Comparison of ENCODE assay signal across 1 cellular context in the genomic region with DNA sequence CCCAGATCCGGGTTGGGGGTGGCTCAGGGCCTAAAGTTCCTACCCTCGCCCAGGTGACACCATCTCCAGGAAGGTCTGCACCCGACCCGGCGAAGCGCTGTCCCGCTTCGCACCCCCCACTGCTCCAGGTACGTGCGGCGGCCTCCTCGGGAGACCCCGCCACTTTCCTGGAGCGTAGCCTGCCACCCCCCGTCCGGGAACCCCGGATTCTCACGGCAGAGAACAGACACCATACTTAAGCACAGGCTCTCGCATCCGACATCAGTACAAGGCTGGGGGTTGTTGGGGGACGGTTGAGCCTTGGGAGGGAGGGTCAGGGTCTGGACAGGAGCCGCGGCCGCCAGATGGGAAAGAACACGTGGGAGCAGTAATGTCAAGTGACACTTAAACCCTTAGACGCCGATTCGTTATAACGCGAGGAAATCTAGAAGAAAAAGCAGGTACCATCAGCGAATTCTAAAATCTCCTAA.
TF ChIP-seq lines count a peak whose summit lies in the region.

No MANE protein-coding gene starts in this region.

TF ChIP-seq in GM12878, 131 proteins besides CTCF, POLR2A, EP300 and RAD21 (continued from another document and continues in another):
- no peak for TF ChIP-seq TARDBP (IDR thresholded peaks at IDR 0.05; ENCODE audit: borderline replicate concordance)
- TF ChIP-seq BMI1 (IDR thresholded peaks at IDR 0.05; ENCODE audit: borderline replicate concordance), result no peak
- TF ChIP-seq, protein P1, sequence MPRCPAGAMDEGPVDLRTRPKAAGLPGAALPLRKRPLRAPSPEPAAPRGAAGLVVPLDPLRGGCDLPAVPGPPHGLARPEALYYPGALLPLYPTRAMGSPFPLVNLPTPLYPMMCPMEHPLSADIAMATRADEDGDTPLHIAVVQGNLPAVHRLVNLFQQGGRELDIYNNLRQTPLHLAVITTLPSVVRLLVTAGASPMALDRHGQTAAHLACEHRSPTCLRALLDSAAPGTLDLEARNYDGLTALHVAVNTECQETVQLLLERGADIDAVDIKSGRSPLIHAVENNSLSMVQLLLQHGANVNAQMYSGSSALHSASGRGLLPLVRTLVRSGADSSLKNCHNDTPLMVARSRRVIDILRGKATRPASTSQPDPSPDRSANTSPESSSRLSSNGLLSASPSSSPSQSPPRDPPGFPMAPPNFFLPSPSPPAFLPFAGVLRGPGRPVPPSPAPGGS (IDR thresholded peaks at IDR 0.05; ENCODE audit: borderline replicate concordance, insufficient read depth, low read depth, low read length, poor library complexity, severe bottlenecking), result no peak
- no peak for TF ChIP-seq ZZZ3 (IDR thresholded peaks at IDR 0.05; ENCODE audit: control insufficient read depth, insufficient read length, low read depth)
- no peak for TF ChIP-seq TCF3 (IDR thresholded peaks at IDR 0.05; ENCODE audit: borderline replicate concordance, insufficient read depth, low read depth, low read length)
- no peak for TF ChIP-seq IRF4 (IDR thresholded peaks at IDR 0.05; ENCODE audit: low read depth, low read length)
- TF ChIP-seq ASH2L (IDR thresholded peaks at IDR 0.05; ENCODE audit: borderline replicate concordance, low read depth), result no peak
- TF ChIP-seq, protein P2, sequence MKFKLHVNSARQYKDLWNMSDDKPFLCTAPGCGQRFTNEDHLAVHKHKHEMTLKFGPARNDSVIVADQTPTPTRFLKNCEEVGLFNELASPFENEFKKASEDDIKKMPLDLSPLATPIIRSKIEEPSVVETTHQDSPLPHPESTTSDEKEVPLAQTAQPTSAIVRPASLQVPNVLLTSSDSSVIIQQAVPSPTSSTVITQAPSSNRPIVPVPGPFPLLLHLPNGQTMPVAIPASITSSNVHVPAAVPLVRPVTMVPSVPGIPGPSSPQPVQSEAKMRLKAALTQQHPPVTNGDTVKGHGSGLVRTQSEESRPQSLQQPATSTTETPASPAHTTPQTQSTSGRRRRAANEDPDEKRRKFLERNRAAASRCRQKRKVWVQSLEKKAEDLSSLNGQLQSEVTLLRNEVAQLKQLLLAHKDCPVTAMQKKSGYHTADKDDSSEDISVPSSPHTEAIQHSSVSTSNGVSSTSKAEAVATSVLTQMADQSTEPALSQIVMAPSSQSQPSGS (IDR thresholded peaks at IDR 0.05; ENCODE audit: low read length), result no peak
- TF ChIP-seq TCF12 (IDR thresholded peaks at IDR 0.05; ENCODE audit: low read depth, low read length), result peak; percentile 31; the same call in 1 of the 2 replicates
- TF ChIP-seq HDAC2 (IDR thresholded peaks at IDR 0.05), result no peak
- no peak for TF ChIP-seq ZNF24 (IDR thresholded peaks at IDR 0.05)
- TF ChIP-seq GABPA (IDR thresholded peaks at IDR 0.05; ENCODE audit: low read depth), result no peak
- no peak; the same call in 1 of the 2 replicates for TF ChIP-seq CREM (IDR thresholded peaks at IDR 0.05; ENCODE audit: low read depth)
- no peak for TF ChIP-seq MTA3 (IDR thresholded peaks at IDR 0.05; ENCODE audit: borderline replicate concordance, low read length)
- no peak for TF ChIP-seq KLF5 (IDR thresholded peaks at IDR 0.05; ENCODE audit: partially characterized antibody)
- no peak for TF ChIP-seq SMAD1 (IDR thresholded peaks at IDR 0.05; ENCODE audit: low read depth, partially characterized antibody)
- no peak for TF ChIP-seq RELA (IDR thresholded peaks at IDR 0.05; ENCODE audit: borderline replicate concordance, partially characterized antibody)
- no peak for TF ChIP-seq CHD2 (IDR thresholded peaks at IDR 0.05; ENCODE audit: borderline replicate concordance, low read depth, low read length)
- TF ChIP-seq EZH2 (IDR thresholded peaks at IDR 0.05; ENCODE audit: borderline replicate concordance, control insufficient read depth, low read depth, low read length), result no peak
- TF ChIP-seq, protein P3, sequence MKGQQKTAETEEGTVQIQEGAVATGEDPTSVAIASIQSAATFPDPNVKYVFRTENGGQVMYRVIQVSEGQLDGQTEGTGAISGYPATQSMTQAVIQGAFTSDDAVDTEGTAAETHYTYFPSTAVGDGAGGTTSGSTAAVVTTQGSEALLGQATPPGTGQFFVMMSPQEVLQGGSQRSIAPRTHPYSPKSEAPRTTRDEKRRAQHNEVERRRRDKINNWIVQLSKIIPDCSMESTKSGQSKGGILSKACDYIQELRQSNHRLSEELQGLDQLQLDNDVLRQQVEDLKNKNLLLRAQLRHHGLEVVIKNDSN (IDR thresholded peaks at IDR 0.05; ENCODE audit: borderline replicate concordance, extremely low read length, insufficient read depth, low read depth, low read length), result peak; percentile 76
- TF ChIP-seq POLR2AphosphoS2 (IDR thresholded peaks at IDR 0.05; ENCODE audit: low read depth, low read length), result no peak
- TF ChIP-seq MEF2A (IDR thresholded peaks at IDR 0.05; ENCODE audit: insufficient read depth, low read depth, low read length), result no peak
- no peak for TF ChIP-seq ATF7 (IDR thresholded peaks at IDR 0.05; ENCODE audit: low read depth)
- no peak for TF ChIP-seq FOXM1 (IDR thresholded peaks at IDR 0.05; ENCODE audit: low read depth, low read length)
- TF ChIP-seq POLR2AphosphoS5 (IDR thresholded peaks at IDR 0.05; ENCODE audit: low read length), result no peak
- TF ChIP-seq, protein P4, sequence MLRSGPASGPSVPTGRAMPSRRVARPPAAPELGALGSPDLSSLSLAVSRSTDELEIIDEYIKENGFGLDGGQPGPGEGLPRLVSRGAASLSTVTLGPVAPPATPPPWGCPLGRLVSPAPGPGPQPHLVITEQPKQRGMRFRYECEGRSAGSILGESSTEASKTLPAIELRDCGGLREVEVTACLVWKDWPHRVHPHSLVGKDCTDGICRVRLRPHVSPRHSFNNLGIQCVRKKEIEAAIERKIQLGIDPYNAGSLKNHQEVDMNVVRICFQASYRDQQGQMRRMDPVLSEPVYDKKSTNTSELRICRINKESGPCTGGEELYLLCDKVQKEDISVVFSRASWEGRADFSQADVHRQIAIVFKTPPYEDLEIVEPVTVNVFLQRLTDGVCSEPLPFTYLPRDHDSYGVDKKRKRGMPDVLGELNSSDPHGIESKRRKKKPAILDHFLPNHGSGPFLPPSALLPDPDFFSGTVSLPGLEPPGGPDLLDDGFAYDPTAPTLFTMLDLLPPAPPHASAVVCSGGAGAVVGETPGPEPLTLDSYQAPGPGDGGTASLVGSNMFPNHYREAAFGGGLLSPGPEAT (IDR thresholded peaks at IDR 0.05; ENCODE audit: low read depth), result no peak
- no peak for TF ChIP-seq NFYA (IDR thresholded peaks at IDR 0.05; ENCODE audit: borderline replicate concordance, low read depth, low read length)
- peak; percentile 37; the same call in 1 of the 2 replicates for TF ChIP-seq TAF1 (IDR thresholded peaks at IDR 0.05; ENCODE audit: borderline replicate concordance, low read depth, low read length)
- no peak for TF ChIP-seq CHD4 (IDR thresholded peaks at IDR 0.05)
- TF ChIP-seq SMAD5 (IDR thresholded peaks at IDR 0.05; ENCODE audit: low read depth), result 0 out of 2 replicates have a peak, but pooled peaks have one; percentile 48
- no peak for TF ChIP-seq SPI1 (IDR thresholded peaks at IDR 0.05; ENCODE audit: borderline replicate concordance, insufficient read depth, low read depth, low read length)
- TF ChIP-seq FOXK2 (IDR thresholded peaks at IDR 0.05), result no peak
- TF ChIP-seq ZNF217 (IDR thresholded peaks at IDR 0.05), result no peak
- TF ChIP-seq, protein P5, sequence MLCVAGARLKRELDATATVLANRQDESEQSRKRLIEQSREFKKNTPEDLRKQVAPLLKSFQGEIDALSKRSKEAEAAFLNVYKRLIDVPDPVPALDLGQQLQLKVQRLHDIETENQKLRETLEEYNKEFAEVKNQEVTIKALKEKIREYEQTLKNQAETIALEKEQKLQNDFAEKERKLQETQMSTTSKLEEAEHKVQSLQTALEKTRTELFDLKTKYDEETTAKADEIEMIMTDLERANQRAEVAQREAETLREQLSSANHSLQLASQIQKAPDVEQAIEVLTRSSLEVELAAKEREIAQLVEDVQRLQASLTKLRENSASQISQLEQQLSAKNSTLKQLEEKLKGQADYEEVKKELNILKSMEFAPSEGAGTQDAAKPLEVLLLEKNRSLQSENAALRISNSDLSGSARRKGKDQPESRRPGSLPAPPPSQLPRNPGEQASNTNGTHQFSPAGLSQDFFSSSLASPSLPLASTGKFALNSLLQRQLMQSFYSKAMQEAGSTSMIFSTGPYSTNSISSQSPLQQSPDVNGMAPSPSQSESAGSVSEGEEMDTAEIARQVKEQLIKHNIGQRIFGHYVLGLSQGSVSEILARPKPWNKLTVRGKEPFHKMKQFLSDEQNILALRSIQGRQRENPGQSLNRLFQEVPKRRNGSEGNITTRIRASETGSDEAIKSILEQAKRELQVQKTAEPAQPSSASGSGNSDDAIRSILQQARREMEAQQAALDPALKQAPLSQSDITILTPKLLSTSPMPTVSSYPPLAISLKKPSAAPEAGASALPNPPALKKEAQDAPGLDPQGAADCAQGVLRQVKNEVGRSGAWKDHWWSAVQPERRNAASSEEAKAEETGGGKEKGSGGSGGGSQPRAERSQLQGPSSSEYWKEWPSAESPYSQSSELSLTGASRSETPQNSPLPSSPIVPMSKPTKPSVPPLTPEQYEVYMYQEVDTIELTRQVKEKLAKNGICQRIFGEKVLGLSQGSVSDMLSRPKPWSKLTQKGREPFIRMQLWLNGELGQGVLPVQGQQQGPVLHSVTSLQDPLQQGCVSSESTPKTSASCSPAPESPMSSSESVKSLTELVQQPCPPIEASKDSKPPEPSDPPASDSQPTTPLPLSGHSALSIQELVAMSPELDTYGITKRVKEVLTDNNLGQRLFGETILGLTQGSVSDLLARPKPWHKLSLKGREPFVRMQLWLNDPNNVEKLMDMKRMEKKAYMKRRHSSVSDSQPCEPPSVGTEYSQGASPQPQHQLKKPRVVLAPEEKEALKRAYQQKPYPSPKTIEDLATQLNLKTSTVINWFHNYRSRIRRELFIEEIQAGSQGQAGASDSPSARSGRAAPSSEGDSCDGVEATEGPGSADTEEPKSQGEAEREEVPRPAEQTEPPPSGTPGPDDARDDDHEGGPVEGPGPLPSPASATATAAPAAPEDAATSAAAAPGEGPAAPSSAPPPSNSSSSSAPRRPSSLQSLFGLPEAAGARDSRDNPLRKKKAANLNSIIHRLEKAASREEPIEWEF (IDR thresholded peaks at IDR 0.05; ENCODE audit: insufficient replicate concordance, low read depth, low read length), result no peak
- TF ChIP-seq, protein P6, sequence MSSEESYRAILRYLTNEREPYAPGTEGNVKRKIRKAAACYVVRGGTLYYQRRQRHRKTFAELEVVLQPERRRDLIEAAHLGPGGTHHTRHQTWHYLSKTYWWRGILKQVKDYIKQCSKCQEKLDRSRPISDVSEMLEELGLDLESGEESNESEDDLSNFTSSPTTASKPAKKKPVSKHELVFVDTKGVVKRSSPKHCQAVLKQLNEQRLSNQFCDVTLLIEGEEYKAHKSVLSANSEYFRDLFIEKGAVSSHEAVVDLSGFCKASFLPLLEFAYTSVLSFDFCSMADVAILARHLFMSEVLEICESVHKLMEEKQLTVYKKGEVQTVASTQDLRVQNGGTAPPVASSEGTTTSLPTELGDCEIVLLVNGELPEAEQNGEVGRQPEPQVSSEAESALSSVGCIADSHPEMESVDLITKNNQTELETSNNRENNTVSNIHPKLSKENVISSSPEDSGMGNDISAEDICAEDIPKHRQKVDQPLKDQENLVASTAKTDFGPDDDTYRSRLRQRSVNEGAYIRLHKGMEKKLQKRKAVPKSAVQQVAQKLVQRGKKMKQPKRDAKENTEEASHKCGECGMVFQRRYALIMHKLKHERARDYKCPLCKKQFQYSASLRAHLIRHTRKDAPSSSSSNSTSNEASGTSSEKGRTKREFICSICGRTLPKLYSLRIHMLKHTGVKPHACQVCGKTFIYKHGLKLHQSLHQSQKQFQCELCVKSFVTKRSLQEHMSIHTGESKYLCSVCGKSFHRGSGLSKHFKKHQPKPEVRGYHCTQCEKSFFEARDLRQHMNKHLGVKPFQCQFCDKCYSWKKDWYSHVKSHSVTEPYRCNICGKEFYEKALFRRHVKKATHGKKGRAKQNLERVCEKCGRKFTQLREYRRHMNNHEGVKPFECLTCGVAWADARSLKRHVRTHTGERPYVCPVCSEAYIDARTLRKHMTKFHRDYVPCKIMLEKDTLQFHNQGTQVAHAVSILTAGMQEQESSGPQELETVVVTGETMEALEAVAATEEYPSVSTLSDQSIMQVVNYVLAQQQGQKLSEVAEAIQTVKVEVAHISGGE (CRISPR knock-in tag; IDR thresholded peaks at IDR 0.05), result no peak
- no peak for TF ChIP-seq SRF (IDR thresholded peaks at IDR 0.05; ENCODE audit: low read depth in 2 of 2, low read length in 2 of 2)
- no peak for TF ChIP-seq MTA2 (IDR thresholded peaks at IDR 0.05; ENCODE audit: low read depth)
- TF ChIP-seq, protein P7, sequence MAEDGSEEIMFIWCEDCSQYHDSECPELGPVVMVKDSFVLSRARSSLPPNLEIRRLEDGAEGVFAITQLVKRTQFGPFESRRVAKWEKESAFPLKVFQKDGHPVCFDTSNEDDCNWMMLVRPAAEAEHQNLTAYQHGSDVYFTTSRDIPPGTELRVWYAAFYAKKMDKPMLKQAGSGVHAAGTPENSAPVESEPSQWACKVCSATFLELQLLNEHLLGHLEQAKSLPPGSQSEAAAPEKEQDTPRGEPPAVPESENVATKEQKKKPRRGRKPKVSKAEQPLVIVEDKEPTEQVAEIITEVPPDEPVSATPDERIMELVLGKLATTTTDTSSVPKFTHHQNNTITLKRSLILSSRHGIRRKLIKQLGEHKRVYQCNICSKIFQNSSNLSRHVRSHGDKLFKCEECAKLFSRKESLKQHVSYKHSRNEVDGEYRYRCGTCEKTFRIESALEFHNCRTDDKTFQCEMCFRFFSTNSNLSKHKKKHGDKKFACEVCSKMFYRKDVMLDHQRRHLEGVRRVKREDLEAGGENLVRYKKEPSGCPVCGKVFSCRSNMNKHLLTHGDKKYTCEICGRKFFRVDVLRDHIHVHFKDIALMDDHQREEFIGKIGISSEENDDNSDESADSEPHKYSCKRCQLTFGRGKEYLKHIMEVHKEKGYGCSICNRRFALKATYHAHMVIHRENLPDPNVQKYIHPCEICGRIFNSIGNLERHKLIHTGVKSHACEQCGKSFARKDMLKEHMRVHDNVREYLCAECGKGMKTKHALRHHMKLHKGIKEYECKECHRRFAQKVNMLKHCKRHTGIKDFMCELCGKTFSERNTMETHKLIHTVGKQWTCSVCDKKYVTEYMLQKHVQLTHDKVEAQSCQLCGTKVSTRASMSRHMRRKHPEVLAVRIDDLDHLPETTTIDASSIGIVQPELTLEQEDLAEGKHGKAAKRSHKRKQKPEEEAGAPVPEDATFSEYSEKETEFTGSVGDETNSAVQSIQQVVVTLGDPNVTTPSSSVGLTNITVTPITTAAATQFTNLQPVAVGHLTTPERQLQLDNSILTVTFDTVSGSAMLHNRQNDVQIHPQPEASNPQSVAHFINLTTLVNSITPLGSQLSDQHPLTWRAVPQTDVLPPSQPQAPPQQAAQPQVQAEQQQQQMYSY (CRISPR knock-in tag; IDR thresholded peaks at IDR 0.05), result no peak
- no peak for TF ChIP-seq ZBED1 (IDR thresholded peaks at IDR 0.05; ENCODE audit: borderline replicate concordance)
- peak; percentile 94 for TF ChIP-seq MXI1 (IDR thresholded peaks at IDR 0.05; ENCODE audit: low read depth, low read length)
- TF ChIP-seq BHLHE40 (IDR thresholded peaks at IDR 0.05; ENCODE audit: borderline replicate concordance in 1 of 2, low read depth in 2 of 2, low read length in 1 of 2), result peak in 1 of 2 experiments; percentile 45; a peak in 1 of 4 replicates
